In genomic region chr6:117676577-117677218, GRCh38 we compare ENCODE assay signal across 8 cellular contexts. TPM values are rescaled to one million over a fixed set of nuclear protein-coding genes. Genes with fewer than 3 reads are reported as not detected.
DNase-seq lines count a peak whose midpoint lies in the region; ATAC-seq, FAIRE-seq and TF ChIP-seq lines count a peak whose summit lies in the region.

No MANE protein-coding gene starts in this region.

- H2AK5ac ChIP-seq in H9 (ENCODE audit: insufficient read length, low read length) = no peak overlapping the region

- no peaks in the 10 kb centered on the region for H3K9me3 Mint-ChIP-seq in H9

- peak overlapping the region; percentile 93 for H3K4me2 ChIP-seq in H9 (ENCODE audit: insufficient read depth, insufficient read length, low read length)

- H3K4me3 Mint-ChIP-seq in H9 = peak overlapping the region; percentile 85 to 89

- peaks cover 27 to 31% of the 10 kb centered on the region in 2 experiments for H3K4me1 Mint-ChIP-seq in H9

- TF ChIP-seq CTCF in H9 (conservative IDR thresholded peaks at IDR 0.05) = no peak
- TF ChIP-seq CTCF in WERI-Rb-1 (IDR thresholded peaks at IDR 0.05; ENCODE audit: low read depth, low read length) = no peak
- TF ChIP-seq CTCF in gastroesophageal sphincter (IDR thresholded peaks at IDR 0.05) = no peak

- peaks cover 45% of the 10 kb centered on the region; the same call in 1 of the 2 replicates for H3K79me2 ChIP-seq in H9 (ENCODE audit: insufficient read depth, low read length)

- no peak overlapping the region; a peak in 2 of 7 replicates for H3K27ac Mint-ChIP-seq in H9

- H3K56ac ChIP-seq in H9 (ENCODE audit: insufficient read length, low read depth, low read length) = no peak overlapping the region

- peak overlapping the region; percentile 84 for H3K4me3 ChIP-seq in WERI-Rb-1 (ENCODE audit: low read depth, low read length)
- peak overlapping the region; percentile 57 to 67 for H3K4me3 ChIP-seq in gastroesophageal sphincter
- peak overlapping the region; percentile 22 to 82 (median 25) for H3K4me3 ChIP-seq in skeletal muscle tissue (ENCODE audit: low read length in 3 of 3)
- H3K4me3 ChIP-seq in small intestine (ENCODE audit: low read depth in 1 of 2, low read length in 2 of 2) = peak overlapping the region in 1 of 2 donors; percentile 12

- no peak overlapping the region for H2BK20ac ChIP-seq in H9 (ENCODE audit: low read depth, low read length, poor library complexity, severe bottlenecking)

- no peak overlapping the region for H4K5ac ChIP-seq in H9 (ENCODE audit: insufficient read length, low read depth, low read length)

- H3K14ac ChIP-seq in H9 (ENCODE audit: insufficient read depth, low read length) = no peak overlapping the region

- DNase-seq in H9 (no peak), WERI-Rb-1 (no peak), small intestine (no peak)

- H4K91ac ChIP-seq in H9 (ENCODE audit: insufficient read length, low read depth, low read length) = no peak overlapping the region

- no peak overlapping the region for H4K8ac ChIP-seq in H9 (replicated peaks; ENCODE audit: insufficient read length, low read depth, low read length)

- no peak overlapping the region for H3T11ph ChIP-seq in H9 (ENCODE audit: low read length)

- no peak overlapping the region for H3K4ac ChIP-seq in H9 (ENCODE audit: low read depth, low read length)

- H2AFZ ChIP-seq in H9 (ENCODE audit: low read length) = no peak overlapping the region

- H3K23me2 ChIP-seq in H9 (ENCODE audit: insufficient read length, low read depth, low read length, poor library complexity, severe bottlenecking) = peaks cover 3% of the 10 kb centered on the region

- WGBS in H9 (ENCODE audit: extremely low coverage, insufficient read length, low lambda C conversion rate) = no CpG with 5 or more reads among the region's 6 CpGs
- WGBS in gastroesophageal sphincter (ENCODE audit: low coverage in 1 of 2), 2 donors = 67 to 72% methylated on average over 6 of the region's 6 CpGs
- 57 to 66% (median 64%) methylated on average over 6 of the region's 6 CpGs for WGBS in small intestine, 3 donors

- ATAC-seq in gastroesophageal sphincter = no peak
- no peak for ATAC-seq in GM18502 (IDR thresholded peaks at IDR 0.05; ENCODE audit: poor library complexity, unreplicated experiment)
- ATAC-seq in GM19397 (IDR thresholded peaks at IDR 0.05; ENCODE audit: unreplicated experiment) = no peak
- ATAC-seq in GM19463 (IDR thresholded peaks at IDR 0.05; ENCODE audit: unreplicated experiment) = no peak

- H3K23ac ChIP-seq in H9 (ENCODE audit: insufficient read length, low read depth, low read length) = no peak overlapping the region

- no peaks in the 10 kb centered on the region for H3K79me1 ChIP-seq in H9 (ENCODE audit: insufficient read depth, low read depth, low read length, poor library complexity, severe bottlenecking)

- no peak overlapping the region for H3K18ac ChIP-seq in H9 (ENCODE audit: insufficient read length, low read depth, low read length)

- H3K27me3 ChIP-seq in H9 (ENCODE audit: insufficient read depth, low read length) (no peaks in the 10 kb centered on the region), WERI-Rb-1 (ENCODE audit: insufficient read depth, low read depth, severe bottlenecking) (no peaks in the 10 kb centered on the region), gastroesophageal sphincter (no peaks in the 10 kb centered on the region), skeletal muscle tissue (ENCODE audit: control insufficient read depth in 3 of 3, insufficient read depth in 3 of 3, low read length in 3 of 3) (no peaks in the 10 kb centered on the region), small intestine (ENCODE audit: control insufficient read depth in 2 of 2, insufficient read depth in 2 of 2, low read length in 2 of 2) (no peaks in the 10 kb centered on the region)

- H3K27me3 Mint-ChIP-seq in H9 (ENCODE audit: low read depth) = peaks cover 1% of the 10 kb centered on the region; the same call in 1 of the 2 replicates

- no peaks in the 10 kb centered on the region for H4K20me1 ChIP-seq in H9 (ENCODE audit: control insufficient read depth, insufficient read depth, insufficient read length)

- H2BK120ac ChIP-seq in H9 (ENCODE audit: low read depth, low read length, poor library complexity, severe bottlenecking) = no peak overlapping the region

- peaks cover 25% of the 10 kb centered on the region for H3K36me3 ChIP-seq in WERI-Rb-1
- H3K36me3 ChIP-seq in gastroesophageal sphincter = no peaks in the 10 kb centered on the region
- H3K36me3 ChIP-seq in skeletal muscle tissue (ENCODE audit: control insufficient read depth in 3 of 3, insufficient read depth in 3 of 3, low read length in 3 of 3) = no peaks in the 10 kb centered on the region
- H3K36me3 ChIP-seq in small intestine (ENCODE audit: control insufficient read depth in 2 of 2, insufficient read depth in 2 of 2, low read length in 2 of 2) = peaks cover 0 to 2% of the 10 kb centered on the region in 2 donors

- no peak overlapping the region for H2BK15ac ChIP-seq in H9 (ENCODE audit: low read depth, low read length)

- H3K36me3 Mint-ChIP-seq in H9 (ENCODE audit: insufficient read depth in 1 of 3, low read depth in 3 of 3) = peaks cover 4 to 6% (median 6%) of the 10 kb centered on the region in 3 experiments; a peak in 6 of 7 replicates

- H3K27ac ChIP-seq in H9 (ENCODE audit: insufficient read length, low read depth, low read length) (no peak overlapping the region), WERI-Rb-1 (no peak overlapping the region), gastroesophageal sphincter (peak overlapping the region in 2 of 4 donors; percentile 82 to 89), skeletal muscle tissue (ENCODE audit: low read depth, low read length) (no peak overlapping the region), small intestine (ENCODE audit: low read depth in 1 of 2, low read length in 1 of 2) (no peak overlapping the region)

- no peak overlapping the region for H2BK12ac ChIP-seq in H9 (ENCODE audit: insufficient read length, low read depth, low read length)

- TF ChIP-seq POLR2A in gastroesophageal sphincter (IDR thresholded peaks at IDR 0.05) = no peak

- H3K9ac ChIP-seq in H9 (ENCODE audit: extremely low read depth, insufficient read length, low read length) = peak overlapping the region; percentile 66
- H3K9ac ChIP-seq in skeletal muscle tissue (ENCODE audit: low read depth in 1 of 3, low read length in 3 of 3) = no peak overlapping the region

- no peak overlapping the region for H2BK5ac ChIP-seq in H9 (ENCODE audit: insufficient read length, low read length)

- H3K9me3 ChIP-seq in H9 (ENCODE audit: control insufficient read depth, low read depth, low read length) (no peaks in the 10 kb centered on the region), WERI-Rb-1 (ENCODE audit: severe bottlenecking) (no peaks in the 10 kb centered on the region), gastroesophageal sphincter (no peaks in the 10 kb centered on the region), skeletal muscle tissue (ENCODE audit: control insufficient read depth in 3 of 3, low read length in 3 of 3) (no peaks in the 10 kb centered on the region), small intestine (ENCODE audit: control insufficient read depth, low read depth) (no peaks in the 10 kb centered on the region)

- TF ChIP-seq EP300 in gastroesophageal sphincter (IDR thresholded peaks at IDR 0.05) = no peak

- H3K4me1 ChIP-seq in H9 (ENCODE audit: insufficient read depth, low read length) (no peaks in the 10 kb centered on the region; the same call in 1 of the 2 replicates), gastroesophageal sphincter (peaks cover 7 to 65% (median 22%) of the 10 kb centered on the region in 3 donors), skeletal muscle tissue (ENCODE audit: control insufficient read depth in 3 of 3, insufficient read depth in 3 of 3, low read length in 3 of 3) (peaks cover 21 to 42% (median 30%) of the 10 kb centered on the region in 3 donors), small intestine (ENCODE audit: control insufficient read depth in 2 of 2, insufficient read depth in 1 of 2, low read depth in 1 of 2, low read length in 1 of 2) (peaks cover 7 to 11% of the 10 kb centered on the region in 2 donors)

- no peak for FAIRE-seq in small intestine (lab: Jason Lieb, UNC)

RNA-seq across cellular contexts. Expression of gene NUS1, which starts 1.4 kb away (rescaled TPM):
- total RNA-seq in H9 (2021) = 55.8 and 56.9 TPM in 2 replicates
- total RNA-seq in gastroesophageal sphincter = 10 to 100 TPM; 19.6 to 31.0 (median 24.1) TPM
- total RNA-seq in skeletal muscle tissue = 8.9 TPM
- 10 to 100 TPM; 10.7 to 23.9 (median 11.9) TPM for polyA plus RNA-seq in small intestine
